8 cellular contexts compared by ENCODE assay signal in the genomic region with DNA sequence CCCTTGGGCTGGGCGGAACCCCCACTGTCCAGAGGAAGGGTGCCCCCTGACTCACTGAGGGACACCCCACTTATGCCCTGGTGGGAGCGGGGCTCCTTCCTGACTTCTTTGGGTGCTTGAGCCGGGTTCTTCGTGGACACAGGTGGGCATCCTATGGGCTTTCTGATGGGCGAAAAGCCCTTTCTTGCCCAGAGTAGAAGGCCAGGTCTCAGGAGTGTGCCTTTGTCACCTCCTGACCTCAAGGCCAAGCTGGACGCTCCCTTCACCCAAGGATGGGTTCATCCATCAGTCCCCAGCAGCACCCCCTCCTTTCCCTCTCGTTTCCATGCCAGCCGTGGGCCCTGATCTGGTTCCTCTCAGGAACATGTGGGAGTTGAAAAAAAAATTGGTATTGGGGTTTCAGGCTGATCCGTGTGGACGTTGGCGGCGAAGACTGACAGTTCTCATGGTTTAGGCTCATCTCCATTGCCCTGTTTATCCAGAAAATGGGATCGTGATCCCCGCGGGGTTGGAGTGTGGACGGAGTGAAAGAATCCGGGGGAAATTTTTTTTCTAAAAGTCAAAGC. TPM values are rescaled to one million over a fixed set of nuclear protein-coding genes. Genes with fewer than 3 reads are reported as not detected.
A peak's percentile ranks its signal among the peaks of the same experiment; 100 is the strongest.
DNase-seq lines count a peak whose midpoint lies in the region; ATAC-seq and TF ChIP-seq lines count a peak whose summit lies in the region.

No MANE protein-coding gene starts in this region.

- no peaks in the 10 kb centered on the region for H3K27me3 Mint-ChIP-seq in H9 (ENCODE audit: low read depth)
- no peaks in the 10 kb centered on the region for H3K27me3 Mint-ChIP-seq in activated naive CD8-positive, alpha-beta T cell

- H3K4me3 ChIP-seq in AG09309 (ENCODE audit: control insufficient read depth, low read depth, low read length) (peak overlapping the region; percentile 74), thymus (ENCODE audit: low read length) (peak overlapping the region; percentile 77)

- H3K23me2 ChIP-seq in H9 (ENCODE audit: insufficient read length, low read depth, low read length, poor library complexity, severe bottlenecking) = peaks cover 16% of the 10 kb centered on the region

- peaks cover under 1% of the 10 kb centered on the region for H3K36me3 ChIP-seq in thymus (ENCODE audit: control insufficient read depth, insufficient read depth)

- H3K27me3 ChIP-seq in H9 (ENCODE audit: insufficient read depth, low read length) (no peaks in the 10 kb centered on the region), thymus (ENCODE audit: control insufficient read depth, insufficient read depth) (no peaks in the 10 kb centered on the region)

- no peak overlapping the region for H2BK120ac ChIP-seq in H9 (ENCODE audit: low read depth, low read length, poor library complexity, severe bottlenecking)

- H3K14ac ChIP-seq in H9 (ENCODE audit: insufficient read depth, low read length) = no peak overlapping the region; the same call in 1 of the 2 replicates

- no peak overlapping the region for H2AK5ac ChIP-seq in H9 (ENCODE audit: insufficient read length, low read length)

- no peak overlapping the region for H2BK20ac ChIP-seq in H9 (ENCODE audit: low read depth, low read length, poor library complexity, severe bottlenecking)

- peaks cover 5% of the 10 kb centered on the region; the same call in 1 of the 2 replicates for H3K79me2 ChIP-seq in H9 (ENCODE audit: insufficient read depth, low read length)

- peaks cover 4% of the 10 kb centered on the region; the same call in 1 of the 2 replicates for H3K4me1 ChIP-seq in H9 (ENCODE audit: insufficient read depth, low read length)
- H3K4me1 ChIP-seq in thymus (ENCODE audit: control insufficient read depth, insufficient read depth, low read length) = peaks cover 54% of the 10 kb centered on the region

- H3K9me3 ChIP-seq in H9 (ENCODE audit: control insufficient read depth, low read depth, low read length) = no peaks in the 10 kb centered on the region
- H3K9me3 ChIP-seq in thymus (ENCODE audit: control insufficient read depth) = no peaks in the 10 kb centered on the region

- H3K4me3 Mint-ChIP-seq in H9 = peak overlapping the region in 1 of 2 experiments; percentile 91; a peak in 4 of 5 replicates
- peak overlapping the region; percentile 94 for H3K4me3 Mint-ChIP-seq in activated naive CD8-positive, alpha-beta T cell

- H4K8ac ChIP-seq in H9 (replicated peaks; ENCODE audit: insufficient read length, low read depth, low read length) = no peak overlapping the region

- no peak overlapping the region for H3T11ph ChIP-seq in H9 (ENCODE audit: low read length)

- no peak overlapping the region for H3K4ac ChIP-seq in H9 (ENCODE audit: low read depth, low read length)

- no peak for ATAC-seq in GM19467 (IDR thresholded peaks at IDR 0.05; ENCODE audit: unreplicated experiment)

- no peak overlapping the region for H2AFZ ChIP-seq in H9 (ENCODE audit: low read length)

- no peak overlapping the region for H2BK12ac ChIP-seq in H9 (ENCODE audit: insufficient read length, low read depth, low read length)

- no CpG with 5 or more reads among the region's 17 CpGs for WGBS in H9 (ENCODE audit: extremely low coverage, insufficient read length, low lambda C conversion rate)
- WGBS in thymus = 12% methylated on average over 17 of the region's 17 CpGs

- no peaks in the 10 kb centered on the region for H3K79me1 ChIP-seq in H9 (ENCODE audit: insufficient read depth, low read depth, low read length, poor library complexity, severe bottlenecking)

- H3K23ac ChIP-seq in H9 (ENCODE audit: insufficient read length, low read depth, low read length) = no peak overlapping the region

- H3K36me3 Mint-ChIP-seq in H9 (ENCODE audit: insufficient read depth in 1 of 3, low read depth in 3 of 3) = peaks cover under 1 to 7% (median 4%) of the 10 kb centered on the region in 3 experiments; a peak in 5 of 7 replicates
- peaks cover 5% of the 10 kb centered on the region for H3K36me3 Mint-ChIP-seq in activated naive CD8-positive, alpha-beta T cell

- H2BK15ac ChIP-seq in H9 (ENCODE audit: low read depth, low read length) = no peak overlapping the region

- no peak overlapping the region for H2BK5ac ChIP-seq in H9 (ENCODE audit: insufficient read length, low read length)

- no peak overlapping the region for H3K27ac Mint-ChIP-seq in H9
- H3K27ac Mint-ChIP-seq in activated naive CD8-positive, alpha-beta T cell = peak overlapping the region; percentile 88

- H4K5ac ChIP-seq in H9 (ENCODE audit: insufficient read length, low read depth, low read length) = no peak overlapping the region

- H3K4me2 ChIP-seq in H9 (ENCODE audit: insufficient read depth, insufficient read length, low read length) = peak overlapping the region; percentile 92

- DNase-seq in AG09309 (ENCODE audit: low read depth) = no peak
- no peak for DNase-seq in H9
- DNase-seq in left kidney (ENCODE audit: low read depth, low spot score) = peak; percentile 35
- DNase-seq in NCI-H2227 treated with DMSO at 0.1 percent for 48 hours (lab: John Stamatoyannopoulos, UW) = no peak
- no peak for DNase-seq in HK-2 (ENCODE audit: unreplicated experiment)

- no peaks in the 10 kb centered on the region for H3K9me3 Mint-ChIP-seq in H9
- no peaks in the 10 kb centered on the region for H3K9me3 Mint-ChIP-seq in activated naive CD8-positive, alpha-beta T cell (ENCODE audit: low read depth)

- H4K91ac ChIP-seq in H9 (ENCODE audit: insufficient read length, low read depth, low read length) = no peak overlapping the region

- H3K56ac ChIP-seq in H9 (ENCODE audit: insufficient read length, low read depth, low read length) = no peak overlapping the region

- H3K18ac ChIP-seq in H9 (ENCODE audit: insufficient read length, low read depth, low read length) = no peak overlapping the region

- H3K9ac ChIP-seq in H9 (ENCODE audit: extremely low read depth, insufficient read length, low read length) = peak overlapping the region; percentile 6

- H3K4me1 Mint-ChIP-seq in H9 = peaks cover 34 to 37% of the 10 kb centered on the region in 2 experiments
- peaks cover 59% of the 10 kb centered on the region for H3K4me1 Mint-ChIP-seq in activated naive CD8-positive, alpha-beta T cell (ENCODE audit: low read depth)

- H3K27ac ChIP-seq in H9 (ENCODE audit: insufficient read length, low read depth, low read length) (no peak overlapping the region), thymus (ENCODE audit: low read depth) (peak overlapping the region; percentile 78)

- no peaks in the 10 kb centered on the region for H4K20me1 ChIP-seq in H9 (ENCODE audit: control insufficient read depth, insufficient read depth, insufficient read length)

- TF ChIP-seq CTCF in AG09309 (IDR thresholded peaks at IDR 0.05; ENCODE audit: control insufficient read depth, insufficient read depth, low read depth, low read length, missing control alignments) = no peak
- TF ChIP-seq CTCF in H9 (conservative IDR thresholded peaks at IDR 0.05) = no peak

RNA-seq across cellular contexts. Expression of gene SLC25A25, which starts 0.7 kb away (rescaled TPM):
- total RNA-seq in H9 (2021) = 16.0 and 16.9 TPM in 2 replicates
- polyA plus RNA-seq in thymus = 12.3 TPM

RNA-seq across cellular contexts. Expression of gene NAIF1, which starts 1.6 kb away (rescaled TPM):
- 6.3 TPM in 2 replicates for total RNA-seq in H9 (2021)
- polyA plus RNA-seq in thymus = 11.5 TPM

RNA-seq across cellular contexts. Expression of gene PTGES2, which starts 58.8 kb away (rescaled TPM):
- total RNA-seq in H9 (2021) = 60.4 and 63.9 TPM in 2 replicates
- polyA plus RNA-seq in thymus = 39.3 TPM
